In genomic region chr2:144706671-144707070, GRCh38 we compare ENCODE assay signal across 27 cellular contexts.
"Had no signal": no experiment of that assay in that cellular context is flagged by ENCODE, and none has a peak within 500 bp of the region (broad histone marks: within the 10 kb centered on the region; RNA-seq: fewer than 3 reads in every experiment).

No MANE protein-coding gene starts in this region.

- H3K9me3 ChIP-seq: esophagus squamous epithelium, heart right ventricle, left lung, ovary, suprapubic skin, transverse colon, upper lobe of right lung, uterus had no signal

- ATAC-seq: effector memory CD8-positive, alpha-beta T cell; heart right ventricle; left cardiac atrium; left lung; natural killer cell; sciatic nerve; stimulated activated naive CD8-positive, alpha-beta T cell treated with anti-CD3 and anti-CD28 coated beads, Interleukin-15, amount 100 ng/mL, for 72 hours; upper lobe of right lung had no signal

- H3K36me3 ChIP-seq: esophagus squamous epithelium, heart right ventricle, left lung, ovary, suprapubic skin, transverse colon, upper lobe of right lung, uterus had no signal

- H3K4me1 ChIP-seq: transverse colon, upper lobe of right lung, uterus had no signal

- H3K27ac ChIP-seq: esophagus squamous epithelium, left lung, ovary, suprapubic skin, transverse colon, upper lobe of right lung, uterus had no signal

- H3K4me3 ChIP-seq: esophagus squamous epithelium, heart right ventricle, left lung, ovary, smooth muscle cell, suprapubic skin, transverse colon, upper lobe of right lung, uterus had no signal

- FAIRE-seq: endometrium, islet of Langerhans had no signal

- DNase-seq: cortex of kidney; effector memory CD8-positive, alpha-beta T cell; erythroblast; esophagus squamous epithelium; foreskin melanocyte; glutamatergic neuron; heart right ventricle; hippocampal formation; left cardiac atrium; left lung; natural killer cell; occipital lobe; ovary; stimulated activated CD4-positive, alpha-beta T cell treated with anti-CD3 and anti-CD28 coated beads, Interleukin-12 subunit alpha, Interleukin-12 subunit beta, amount 100 ng/mL, for 4 hours; stimulated activated CD4-positive, alpha-beta T cell treated with anti-CD3 and anti-CD28 coated beads, Interleukin-1b, Interleukin-23, amount 100 ng/mL, for 48 hours; stimulated activated CD4-positive, alpha-beta T cell treated with anti-CD3 and anti-CD28 coated beads, Interleukin-4, amount 100 ng/mL, for 1 hour; stimulated activated CD8-positive, alpha-beta memory T cell treated with anti-CD3 and anti-CD28 coated beads, Interleukin-4, amount 100 ng/mL, for 48 hours; stimulated activated naive CD4-positive, alpha-beta T cell; stimulated activated naive CD8-positive, alpha-beta T cell treated with anti-CD3 and anti-CD28 coated beads, Interleukin-15, amount 100 ng/mL, for 72 hours; transverse colon; upper lobe of right lung; uterus had no signal

- H3K27me3 ChIP-seq: esophagus squamous epithelium, heart right ventricle, left lung, ovary, suprapubic skin, transverse colon, upper lobe of right lung, uterus had no signal

- H3K4me2 ChIP-seq: smooth muscle cell had no signal
